Comparison of ENCODE assay signal across 15 cellular contexts in the genomic region with DNA sequence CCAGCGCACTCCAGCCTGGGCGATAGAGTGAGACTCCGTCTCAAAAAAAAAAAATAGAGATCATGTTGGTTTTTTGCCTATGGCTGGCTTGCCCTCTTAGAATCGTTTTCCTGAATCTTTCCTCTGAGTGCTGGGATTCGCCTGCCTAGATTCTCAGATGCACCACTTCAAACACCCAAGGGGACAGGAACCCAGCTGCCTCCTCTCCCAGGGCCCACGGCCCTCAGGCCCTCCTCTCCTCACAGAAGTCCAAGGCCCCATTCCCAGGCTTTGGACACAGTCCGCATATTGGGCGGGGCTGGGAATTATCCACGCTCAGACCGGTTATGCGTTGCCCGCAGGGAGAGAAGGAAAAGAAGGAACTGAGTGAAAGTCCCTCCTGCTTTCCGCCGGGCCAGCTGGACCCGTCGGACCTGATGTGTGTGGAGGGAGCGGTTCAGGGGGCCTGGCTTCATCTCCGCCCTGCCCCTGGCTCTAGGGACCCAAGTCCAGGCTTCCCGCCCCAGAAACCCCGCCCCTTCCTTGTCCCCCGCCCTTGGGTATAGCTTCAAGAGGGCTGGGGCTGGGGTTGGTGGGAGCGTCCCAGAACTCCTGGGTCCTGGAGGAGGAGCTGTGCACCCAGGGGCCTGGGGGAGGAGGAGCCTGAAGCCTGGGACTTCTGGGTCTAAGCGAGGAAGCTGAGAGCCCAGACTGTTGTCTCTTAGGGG. TPM values are rescaled to one million over a fixed set of nuclear protein-coding genes. Genes with fewer than 3 reads are reported as not detected.
DNase-seq lines count a peak whose midpoint lies in the region; ATAC-seq, FAIRE-seq and TF ChIP-seq lines count a peak whose summit lies in the region.
"Had no signal": no experiment of that assay in that cellular context is flagged by ENCODE, and none has a peak within 500 bp of the region (broad histone marks: within the 10 kb centered on the region; RNA-seq: fewer than 3 reads in every experiment).

No MANE protein-coding gene starts in this region.

- H3K4me1 ChIP-seq in HepG2 (ENCODE audit: insufficient read depth, low read length) (peaks cover 56% of the 10 kb centered on the region), right lobe of liver (peaks cover 0 to 5% (median 0%) of the 10 kb centered on the region in 4 donors), iPS-18a (ENCODE audit: control insufficient read depth, low read depth, low read length) (peaks cover 7% of the 10 kb centered on the region), lower lobe of right lung (peaks cover 16% of the 10 kb centered on the region)

- H3K36me3 ChIP-seq in HepG2 (replicated peaks in 1 of 2; ENCODE audit: control insufficient read depth in 1 of 2, insufficient read depth in 2 of 2, low read length in 2 of 2) (no peaks in the 10 kb centered on the region; a peak in 1 of 5 replicates), right lobe of liver (no peaks in the 10 kb centered on the region), iPS-18a (ENCODE audit: control insufficient read depth, low read depth, low read length) (no peaks in the 10 kb centered on the region), lower lobe of right lung (no peaks in the 10 kb centered on the region)
- H3K36me3 ChIP-seq: upper lobe of left lung had no signal

- TF ChIP-seq CTCF in HepG2 (CRISPR knock-in tag; IDR thresholded peaks at IDR 0.05) (no peak; the same call in 1 of the 2 replicates), right lobe of liver (IDR thresholded peaks at IDR 0.05) (no peak), GM20000 (IDR thresholded peaks at IDR 0.05; ENCODE audit: extremely low read depth, missing control alignments) (no peak), lower lobe of right lung (IDR thresholded peaks at IDR 0.05) (no peak)

- H3K27ac ChIP-seq in HepG2 (ENCODE audit: extremely low read length, insufficient read depth, low read length) = peak overlapping the region; percentile 67
- H3K27ac ChIP-seq in right lobe of liver = no peak overlapping the region
- H3K27ac ChIP-seq in iPS-18a (ENCODE audit: low read length) = no peak overlapping the region
- H3K27ac ChIP-seq in lower lobe of right lung = no peak overlapping the region
- H3K27ac ChIP-seq: upper lobe of left lung had no signal

- peaks cover 0 to 7% of the 10 kb centered on the region in 2 experiments; a peak in 1 of 5 replicates for H3K27me3 ChIP-seq in HepG2 (ENCODE audit: control insufficient read depth in 1 of 2, insufficient read depth in 2 of 2, low read length in 2 of 2)
- no peaks in the 10 kb centered on the region for H3K27me3 ChIP-seq in right lobe of liver
- peaks cover 10% of the 10 kb centered on the region for H3K27me3 ChIP-seq in iPS-18a (ENCODE audit: control insufficient read depth, insufficient read depth, low read length)
- H3K27me3 ChIP-seq in lower lobe of right lung (ENCODE audit: low read depth) = peaks cover 4% of the 10 kb centered on the region
- H3K27me3 ChIP-seq: upper lobe of left lung had no signal

- TF ChIP-seq EP300 in HepG2 (IDR thresholded peaks at IDR 0.05; ENCODE audit: low read depth in 2 of 2, low read length in 2 of 2) = no peak
- no peak for TF ChIP-seq EP300 in HepG2 (CRISPR knock-in tag; IDR thresholded peaks at IDR 0.05; ENCODE audit: borderline replicate concordance)

- CTCF ChIA-PET in HepG2 (lab: Yijun Ruan, JAX; ENCODE audit: low intra/inter-chr PET ratio, low total read pairs) = no interaction called here

- intact Hi-C loops in HepG2 (cut with micrococcal nuclease; ENCODE audit: unreplicated experiment) = loop anchor here (5.0 kb wide), 1 partner anchor 72 kb away; no protein-coding TSS in a partner anchor
- intact Hi-C loops in right lobe of liver (cut with DNase I) = no loop called here
- intact Hi-C loops in lower lobe of right lung (cut with DNase I) = no loop called here

- no peaks in the 10 kb centered on the region for H4K20me1 ChIP-seq in HepG2 (ENCODE audit: insufficient read depth, low read length)

- TF ChIP-seq POLR2A in HepG2 (IDR thresholded peaks at IDR 0.05; ENCODE audit: insufficient read depth in 1 of 2, low read depth in 2 of 2, low read length in 2 of 2) (peak in 1 of 2 experiments; percentile 64; a peak in 2 of 4 replicates), right lobe of liver (IDR thresholded peaks at IDR 0.05) (no peak)

- no peak overlapping the region for H2AFZ ChIP-seq in HepG2 (ENCODE audit: low read length)

- H3K4me3 ChIP-seq in HepG2 (replicated peaks in 1 of 3; ENCODE audit: insufficient read depth in 1 of 3, low read depth in 2 of 3, low read length in 3 of 3) = peak overlapping the region; percentile 45 to 72 (median 65)
- H3K4me3 ChIP-seq in right lobe of liver = no peak overlapping the region
- H3K4me3 ChIP-seq in iPS-18a (ENCODE audit: low read length) = peak overlapping the region; percentile 34
- H3K4me3 ChIP-seq in lower lobe of right lung = no peak overlapping the region
- H3K4me3 ChIP-seq: upper lobe of left lung had no signal

- FAIRE-seq in HepG2 (lab: Jason Lieb, UNC) = peak; percentile 76
- FAIRE-seq: bronchial epithelial cell, GM12891 had no signal

- in situ Hi-C loops in HepG2 (cut with HindIII; ENCODE audit: extremely low pct_ligation_motif_present, low pct_unique_long_range_greater_than_20kb) = no loop called here

- H3K9ac ChIP-seq in HepG2 (ENCODE audit: insufficient read depth, low read depth, low read length) (peak overlapping the region; percentile 63), iPS-18a (ENCODE audit: low read length) (no peak overlapping the region)

- TF ChIP-seq RAD21 in HepG2 (CRISPR knock-in tag; IDR thresholded peaks at IDR 0.05) = no peak

- peak; percentile 65 for DNase-seq in HepG2 (ENCODE audit: low spot score)
- no peak for DNase-seq in right lobe of liver
- no peak for DNase-seq in GM20000 (ENCODE audit: low spot score)
- DNase-seq in NCI-H446 (lab: John Stamatoyannopoulos, UW) = no peak
- no peak for DNase-seq in lower lobe of right lung
- DNase-seq: activated CD4-positive, alpha-beta T cell treated with anti-CD3 and anti-CD28 coated beads, Interleukin-2, amount 50 U/mL, for 1 hour; HFFc6; immature natural killer cell; natural killer cell; NCI-H2029; upper lobe of left lung had no signal

- H3K9me3 ChIP-seq in HepG2 (ENCODE audit: low read length) = no peaks in the 10 kb centered on the region
- no peaks in the 10 kb centered on the region for H3K9me3 ChIP-seq in right lobe of liver
- H3K9me3 ChIP-seq in iPS-18a (ENCODE audit: control insufficient read depth, low read depth, low read length) = no peaks in the 10 kb centered on the region
- no peaks in the 10 kb centered on the region for H3K9me3 ChIP-seq in lower lobe of right lung
- H3K9me3 ChIP-seq: upper lobe of left lung had no signal

- no TSS peak for BruUV-seq in HepG2 (replicated peaks; lab: Mats Ljungman, UMichigan)

- POLR2A ChIA-PET in HepG2 (lab: Yijun Ruan, JAX) = interaction anchor here (0.9 to 3.2 kb wide), 5 partner anchors 11 to 131 kb away, joined by 4 to 12 read pairs (median 5); a partner anchor contains a TSS

- peak overlapping the region; percentile 98 for H3K4me2 ChIP-seq in HepG2 (ENCODE audit: low read depth, low read length)

- 1% methylated on average over 18 of the region's 23 CpGs for WGBS in HepG2 (ENCODE audit: low lambda C conversion rate)
- 61% methylated on average over 6 of the region's 23 CpGs for WGBS in right lobe of liver (ENCODE audit: insufficient coverage, low coverage, low lambda C conversion rate, missing lambda C conversion rate)

- ATAC-seq in HepG2 = peak; percentile 67
- no peak for ATAC-seq in right lobe of liver
- no peak for ATAC-seq in lower lobe of right lung
- ATAC-seq: natural killer cell had no signal

- H3K79me2 ChIP-seq in HepG2 (ENCODE audit: insufficient read depth, low read length) = no peaks in the 10 kb centered on the region

RNA-seq across cellular contexts. Expression of a gene that starts 5.8 kb away (rescaled TPM):
- total RNA-seq in HepG2 (2016; rRNA removed; fragmentation: Illumina TruSeq; extraction: Trizol) = 6.3 and 8.6 TPM in 2 replicates
- total RNA-seq in HepG2 (2016; cell fraction: cytosol; rRNA removed; fragmentation: Illumina TruSeq; extraction: Trizol; ENCODE audit: low read depth) = 1.9 and 2.7 TPM in 2 replicates
- total RNA-seq in HepG2 (2016; cell fraction: insoluble cytoplasmic fraction; rRNA removed; fragmentation: Illumina TruSeq; extraction: Trizol) = 6.5 and 8.9 TPM in 2 replicates
- 4.5 and 5.6 TPM in 2 replicates for total RNA-seq in HepG2 (2016; cell fraction: membrane; rRNA removed; fragmentation: Illumina TruSeq; extraction: Trizol)
- 8.1 and 9.0 TPM in 2 replicates for total RNA-seq in HepG2 (2016; cell fraction: nucleus; rRNA removed; fragmentation: Illumina TruSeq; extraction: Trizol)
- 6.7 and 8.9 TPM in 2 replicates for polyA plus RNA-seq in HepG2 (2011; rRNA removed)
- 6.0 and 7.5 TPM in 2 replicates for polyA plus RNA-seq in HepG2 (2011; cell fraction: cytosol; rRNA removed)
- polyA plus RNA-seq in HepG2 (2011; cell fraction: nucleus; rRNA removed) = 37.0 and 50.3 TPM in 2 replicates
- 9.4 and 9.5 TPM in 2 replicates for polyA plus RNA-seq in HepG2 (2012)
- polyA plus RNA-seq in HepG2 (2016; cell fraction: cytosol; fragmentation: Illumina TruSeq; extraction: Trizol; ENCODE audit: low read depth) = 1.9 and 2.8 TPM in 2 replicates
- 6.2 and 6.5 TPM in 2 replicates for polyA plus RNA-seq in HepG2 (2016; cell fraction: insoluble cytoplasmic fraction; fragmentation: Illumina TruSeq; extraction: Trizol; ENCODE audit: low read depth)
- 3.3 and 4.2 TPM in 2 replicates for polyA plus RNA-seq in HepG2 (2016; cell fraction: membrane; fragmentation: Illumina TruSeq; extraction: Trizol; ENCODE audit: low read depth)
- 21.5 and 24.1 TPM in 2 replicates for polyA plus RNA-seq in HepG2 (2016; cell fraction: nucleus; fragmentation: Illumina TruSeq; extraction: Trizol; ENCODE audit: insufficient read depth, low read depth)
- 8.5 and 15.8 TPM in 2 replicates for polyA minus RNA-seq in HepG2 (2011; rRNA and poly(A)+ RNA removed; ENCODE audit: low replicate concordance)
- 4.9 and 5.9 TPM in 2 replicates for polyA minus RNA-seq in HepG2 (2011; cell fraction: cytosol; rRNA and poly(A)+ RNA removed)
- 13.8 and 16.6 TPM in 2 replicates for polyA minus RNA-seq in HepG2 (2011; cell fraction: nucleus; rRNA and poly(A)+ RNA removed)
- total RNA-seq in right lobe of liver = 1 to 10 TPM; 1.8 to 6.6 (median 3.1) TPM
- 4.3 TPM for total RNA-seq in lower lobe of right lung

RNA-seq across cellular contexts. Expression of a gene that starts 6.2 kb away (rescaled TPM):
- total RNA-seq in HepG2 (2016; rRNA removed; fragmentation: Illumina TruSeq; extraction: Trizol) (0.80 and 1.4 TPM in 2 replicates), right lobe of liver (1 to 10 TPM in 5 of 6 experiments, under 1 TPM in 1; 0.73 to 8.1 (median 1.5) TPM), lower lobe of right lung (1.4 TPM)
- 1.6 and 3.1 TPM in 2 replicates for total RNA-seq in HepG2 (2016; cell fraction: cytosol; rRNA removed; fragmentation: Illumina TruSeq; extraction: Trizol; ENCODE audit: low read depth)
- 1.6 and 1.9 TPM in 2 replicates for total RNA-seq in HepG2 (2016; cell fraction: insoluble cytoplasmic fraction; rRNA removed; fragmentation: Illumina TruSeq; extraction: Trizol)
- total RNA-seq in HepG2 (2016; cell fraction: membrane; rRNA removed; fragmentation: Illumina TruSeq; extraction: Trizol) = 2.1 and 2.4 TPM in 2 replicates
- 0.59 and 0.94 TPM in 2 replicates for total RNA-seq in HepG2 (2016; cell fraction: nucleus; rRNA removed; fragmentation: Illumina TruSeq; extraction: Trizol)
- polyA plus RNA-seq in HepG2 (2011; rRNA removed) = 1.5 and 3.0 TPM in 2 replicates
- 2.6 TPM in 2 replicates for polyA plus RNA-seq in HepG2 (2011; cell fraction: cytosol; rRNA removed)
- polyA plus RNA-seq in HepG2 (2011; cell fraction: nucleus; rRNA removed) = 3.8 and 4.8 TPM in 2 replicates
- 1.1 and 1.9 TPM in 2 replicates for polyA plus RNA-seq in HepG2 (2012)
- 2.0 and 2.7 TPM in 2 replicates for polyA plus RNA-seq in HepG2 (2016; cell fraction: cytosol; fragmentation: Illumina TruSeq; extraction: Trizol; ENCODE audit: low read depth)
- polyA plus RNA-seq in HepG2 (2016; cell fraction: insoluble cytoplasmic fraction; fragmentation: Illumina TruSeq; extraction: Trizol; ENCODE audit: low read depth) = 1.6 and 2.2 TPM in 2 replicates
- 1.5 and 1.6 TPM in 2 replicates for polyA plus RNA-seq in HepG2 (2016; cell fraction: membrane; fragmentation: Illumina TruSeq; extraction: Trizol; ENCODE audit: low read depth)
- polyA plus RNA-seq in HepG2 (2016; cell fraction: nucleus; fragmentation: Illumina TruSeq; extraction: Trizol; ENCODE audit: insufficient read depth, low read depth) = 0.74 TPM in 1 of 2 replicates, not detected in the other
- 1.3 TPM in 2 replicates for polyA minus RNA-seq in HepG2 (2011; rRNA and poly(A)+ RNA removed; ENCODE audit: low replicate concordance)
- polyA minus RNA-seq in HepG2 (2011; cell fraction: cytosol; rRNA and poly(A)+ RNA removed) = 0.89 and 1.2 TPM in 2 replicates
- 1.8 and 3.0 TPM in 2 replicates for polyA minus RNA-seq in HepG2 (2011; cell fraction: nucleus; rRNA and poly(A)+ RNA removed)

RNA-seq across cellular contexts. Expression of a gene that starts 11.0 kb away (rescaled TPM):
- total RNA-seq in HepG2 (2016; rRNA removed; fragmentation: Illumina TruSeq; extraction: Trizol) = 3.5 and 5.3 TPM in 2 replicates
- total RNA-seq in HepG2 (2016; cell fraction: cytosol; rRNA removed; fragmentation: Illumina TruSeq; extraction: Trizol; ENCODE audit: low read depth) = 5.6 and 7.0 TPM in 2 replicates
- 2.9 and 5.2 TPM in 2 replicates for total RNA-seq in HepG2 (2016; cell fraction: insoluble cytoplasmic fraction; rRNA removed; fragmentation: Illumina TruSeq; extraction: Trizol)
- total RNA-seq in HepG2 (2016; cell fraction: membrane; rRNA removed; fragmentation: Illumina TruSeq; extraction: Trizol) = 6.4 and 6.9 TPM in 2 replicates
- total RNA-seq in HepG2 (2016; cell fraction: nucleus; rRNA removed; fragmentation: Illumina TruSeq; extraction: Trizol) = 3.4 and 4.1 TPM in 2 replicates
- polyA plus RNA-seq in HepG2 (2011; rRNA removed) = 7.6 and 8.6 TPM in 2 replicates
- 5.0 and 9.3 TPM in 2 replicates for polyA plus RNA-seq in HepG2 (2011; cell fraction: cytosol; rRNA removed)
- polyA plus RNA-seq in HepG2 (2011; cell fraction: nucleus; rRNA removed) = 15.9 and 17.9 TPM in 2 replicates
- 3.9 and 4.2 TPM in 2 replicates for polyA plus RNA-seq in HepG2 (2012)
- 4.7 and 5.8 TPM in 2 replicates for polyA plus RNA-seq in HepG2 (2016; cell fraction: cytosol; fragmentation: Illumina TruSeq; extraction: Trizol; ENCODE audit: low read depth)
- polyA plus RNA-seq in HepG2 (2016; cell fraction: insoluble cytoplasmic fraction; fragmentation: Illumina TruSeq; extraction: Trizol; ENCODE audit: low read depth) = 3.3 and 3.7 TPM in 2 replicates
- polyA plus RNA-seq in HepG2 (2016; cell fraction: membrane; fragmentation: Illumina TruSeq; extraction: Trizol; ENCODE audit: low read depth) = 2.7 and 6.8 TPM in 2 replicates
- polyA plus RNA-seq in HepG2 (2016; cell fraction: nucleus; fragmentation: Illumina TruSeq; extraction: Trizol; ENCODE audit: insufficient read depth, low read depth) = 8.3 and 9.6 TPM in 2 replicates
- polyA minus RNA-seq in HepG2 (2011; rRNA and poly(A)+ RNA removed; ENCODE audit: low replicate concordance) = 3.8 and 4.0 TPM in 2 replicates
- 0.88 and 1.7 TPM in 2 replicates for polyA minus RNA-seq in HepG2 (2011; cell fraction: cytosol; rRNA and poly(A)+ RNA removed)
- 4.9 and 8.3 TPM in 2 replicates for polyA minus RNA-seq in HepG2 (2011; cell fraction: nucleus; rRNA and poly(A)+ RNA removed)
- 1 to 10 TPM; 1.5 to 4.3 (median 2.4) TPM for total RNA-seq in right lobe of liver
- total RNA-seq in lower lobe of right lung = 10.6 TPM

RNA-seq across cellular contexts. Expression of a gene that starts 30.0 kb away (rescaled TPM):
- total RNA-seq in HepG2 (2016; rRNA removed; fragmentation: Illumina TruSeq; extraction: Trizol) (1.5 and 3.6 TPM in 2 replicates), right lobe of liver (under 1 TPM in 4 of 6 experiments, not detected in 2; 0.18 to 0.68 (median 0.19) TPM), lower lobe of right lung (1.8 TPM)
- total RNA-seq in HepG2 (2016; cell fraction: cytosol; rRNA removed; fragmentation: Illumina TruSeq; extraction: Trizol; ENCODE audit: low read depth) = 0.18 and 0.20 TPM in 2 replicates
- total RNA-seq in HepG2 (2016; cell fraction: insoluble cytoplasmic fraction; rRNA removed; fragmentation: Illumina TruSeq; extraction: Trizol) = 1.0 and 4.4 TPM in 2 replicates
- 0.24 and 0.46 TPM in 2 replicates for total RNA-seq in HepG2 (2016; cell fraction: membrane; rRNA removed; fragmentation: Illumina TruSeq; extraction: Trizol)
- 2.5 and 3.4 TPM in 2 replicates for total RNA-seq in HepG2 (2016; cell fraction: nucleus; rRNA removed; fragmentation: Illumina TruSeq; extraction: Trizol)
- 15.4 and 26.4 TPM in 2 replicates for polyA plus RNA-seq in HepG2 (2011; rRNA removed)
- 13.5 and 21.9 TPM in 2 replicates for polyA plus RNA-seq in HepG2 (2011; cell fraction: cytosol; rRNA removed)
- polyA plus RNA-seq in HepG2 (2011; cell fraction: nucleus; rRNA removed) = 13.0 and 19.9 TPM in 2 replicates
- polyA plus RNA-seq in HepG2 (2012) = 17.7 and 25.6 TPM in 2 replicates
- polyA plus RNA-seq in HepG2 (2016; cell fraction: cytosol; fragmentation: Illumina TruSeq; extraction: Trizol; ENCODE audit: low read depth) = 0.20 and 0.45 TPM in 2 replicates
- polyA plus RNA-seq in HepG2 (2016; cell fraction: insoluble cytoplasmic fraction; fragmentation: Illumina TruSeq; extraction: Trizol; ENCODE audit: low read depth) = 1.3 and 2.6 TPM in 2 replicates
- polyA plus RNA-seq in HepG2 (2016; cell fraction: membrane; fragmentation: Illumina TruSeq; extraction: Trizol; ENCODE audit: low read depth) = 0.15 and 0.74 TPM in 2 replicates
- polyA plus RNA-seq in HepG2 (2016; cell fraction: nucleus; fragmentation: Illumina TruSeq; extraction: Trizol; ENCODE audit: insufficient read depth, low read depth) = 7.3 and 9.2 TPM in 2 replicates
- polyA minus RNA-seq in HepG2 (2011; rRNA and poly(A)+ RNA removed; ENCODE audit: low replicate concordance) = 0.28 and 5.1 TPM in 2 replicates
- polyA minus RNA-seq in HepG2 (2011; cell fraction: cytosol; rRNA and poly(A)+ RNA removed) = 3.9 and 8.6 TPM in 2 replicates
- polyA minus RNA-seq in HepG2 (2011; cell fraction: nucleus; rRNA and poly(A)+ RNA removed) = 2.2 and 4.6 TPM in 2 replicates
- total RNA-seq: bronchial epithelial cell; HFFc6; natural killer cell; T-helper 1 cell treated with Interleukin-12 subunit alpha and Interleukin-12 subunit beta and Interleukin-4 antibody, amounts not matched to agents 30 ng/mL and 1 ng/mL, for 36 hours had no signal
- polyA plus RNA-seq: immature natural killer cell had no signal

RNA-seq across cellular contexts. Expression of a gene that starts 32.4 kb away (rescaled TPM):
- 1.7 and 1.9 TPM in 2 replicates for total RNA-seq in HepG2 (2016; rRNA removed; fragmentation: Illumina TruSeq; extraction: Trizol)
- 0.91 and 1.1 TPM in 2 replicates for total RNA-seq in HepG2 (2016; cell fraction: cytosol; rRNA removed; fragmentation: Illumina TruSeq; extraction: Trizol; ENCODE audit: low read depth)
- total RNA-seq in HepG2 (2016; cell fraction: insoluble cytoplasmic fraction; rRNA removed; fragmentation: Illumina TruSeq; extraction: Trizol) = 1.2 and 1.5 TPM in 2 replicates
- 1.2 and 1.6 TPM in 2 replicates for total RNA-seq in HepG2 (2016; cell fraction: membrane; rRNA removed; fragmentation: Illumina TruSeq; extraction: Trizol)
- 3.3 and 3.9 TPM in 2 replicates for total RNA-seq in HepG2 (2016; cell fraction: nucleus; rRNA removed; fragmentation: Illumina TruSeq; extraction: Trizol)
- polyA plus RNA-seq in HepG2 (2011; rRNA removed) = 4.3 and 6.3 TPM in 2 replicates
- polyA plus RNA-seq in HepG2 (2011; cell fraction: cytosol; rRNA removed) = 3.2 and 3.5 TPM in 2 replicates
- 27.5 and 33.2 TPM in 2 replicates for polyA plus RNA-seq in HepG2 (2011; cell fraction: nucleus; rRNA removed)
- polyA plus RNA-seq in HepG2 (2012) = 6.3 and 7.5 TPM in 2 replicates
- 0.50 and 0.69 TPM in 2 replicates for polyA plus RNA-seq in HepG2 (2016; cell fraction: cytosol; fragmentation: Illumina TruSeq; extraction: Trizol; ENCODE audit: low read depth)
- polyA plus RNA-seq in HepG2 (2016; cell fraction: insoluble cytoplasmic fraction; fragmentation: Illumina TruSeq; extraction: Trizol; ENCODE audit: low read depth) = 0.73 and 1.3 TPM in 2 replicates
- polyA plus RNA-seq in HepG2 (2016; cell fraction: membrane; fragmentation: Illumina TruSeq; extraction: Trizol; ENCODE audit: low read depth) = 1.1 TPM in 2 replicates
- 6.3 and 6.9 TPM in 2 replicates for polyA plus RNA-seq in HepG2 (2016; cell fraction: nucleus; fragmentation: Illumina TruSeq; extraction: Trizol; ENCODE audit: insufficient read depth, low read depth)
- 4.8 and 7.6 TPM in 2 replicates for polyA minus RNA-seq in HepG2 (2011; rRNA and poly(A)+ RNA removed; ENCODE audit: low replicate concordance)
- polyA minus RNA-seq in HepG2 (2011; cell fraction: cytosol; rRNA and poly(A)+ RNA removed) = 1.8 and 3.2 TPM in 2 replicates
- polyA minus RNA-seq in HepG2 (2011; cell fraction: nucleus; rRNA and poly(A)+ RNA removed) = 5.5 and 6.3 TPM in 2 replicates
- 10 to 100 TPM in 5 of 6 experiments, 1 to 10 TPM in 1; 9.2 to 31.1 (median 14.3) TPM for total RNA-seq in right lobe of liver
- 51.6 TPM for total RNA-seq in lower lobe of right lung

Comparison
In these comparisons a context has a peak if more than half of its experiments do, and no peak if none do; other contexts are left out.
1. H3K4me3 ChIP-seq: peak in HepG2 (3 of 3) and iPS-18a (single experiment); none in right lobe of liver (0 of 3) and lower lobe of right lung (single experiment).